In genomic region chr7:130941322-130942210, GRCh38 we compare ENCODE assay signal across 8 cellular contexts.
DNase-seq lines count a peak whose midpoint lies in the region; ATAC-seq and TF ChIP-seq lines count a peak whose summit lies in the region.

No MANE protein-coding gene starts in this region.

- dilution Hi-C loops in mammary epithelial cell (cut with HindIII; ENCODE audit: low sequenced_read_pairs): no loop called here

- WGBS in mammary epithelial cell (ENCODE audit: low coverage, missing lambda C conversion rate): 58% methylated on average over 17 of the region's 20 CpGs

- TF ChIP-seq CTCF in OCI-LY7 (conservative IDR thresholded peaks at IDR 0.05; ENCODE audit: low read length): no peak
- TF ChIP-seq CTCF in mammary epithelial cell (conservative IDR thresholded peaks at IDR 0.05 in 1 of 2, IDR thresholded peaks at IDR 0.05 in 1 of 2; ENCODE audit: extremely low read depth in 1 of 2, insufficient read depth in 1 of 2, low read depth in 1 of 2, low read length in 2 of 2): no peak
- no peak for TF ChIP-seq CTCF in upper lobe of right lung (IDR thresholded peaks at IDR 0.05)

- H3K9ac ChIP-seq in mammary epithelial cell (ENCODE audit: insufficient read depth, low read length): peak overlapping the region; percentile 92

- BruUV-seq in OCI-LY7 (replicated peaks; lab: Mats Ljungman, UMichigan) (no TSS peak), mammary epithelial cell (replicated peaks; lab: Mats Ljungman, UMichigan) (TSS peak; percentile 70)

- in situ Hi-C loops in mammary epithelial cell (cut with MboI; ENCODE audit: low sequenced_read_pairs in 2 of 2): no loop called here

- H3K27me3 ChIP-seq in mammary epithelial cell (ENCODE audit: insufficient read depth, low read length): no peaks in the 10 kb centered on the region
- no peaks in the 10 kb centered on the region for H3K27me3 ChIP-seq in upper lobe of right lung

- intact Hi-C loops in OCI-LY7 (cut with micrococcal nuclease; ENCODE audit: unreplicated experiment): no loop called here
- intact Hi-C loops in mammary epithelial cell (cut with micrococcal nuclease): loop anchor here (1.0 to 5.0 kb wide), 4 partner anchors 28 to 99 kb away; no protein-coding TSS in a partner anchor
- intact Hi-C loops in upper lobe of right lung (cut with DNase I): no loop called here

- H3K27ac ChIP-seq in OCI-LY7 (ENCODE audit: low read depth, low read length, poor library complexity, severe bottlenecking): peak overlapping the region; percentile 47
- peak overlapping the region; percentile 95 for H3K27ac ChIP-seq in mammary epithelial cell (ENCODE audit: insufficient read depth, low read depth, low read length)
- peak overlapping the region; percentile 75 for H3K27ac ChIP-seq in upper lobe of right lung

- H3K4me2 ChIP-seq in OCI-LY7 (ENCODE audit: low read length): peak overlapping the region; percentile 98
- H3K4me2 ChIP-seq in mammary epithelial cell (ENCODE audit: insufficient read depth, low read depth, low read length): peak overlapping the region; percentile 91

- H3K9me3 ChIP-seq in OCI-LY7 (ENCODE audit: low read length) (no peaks in the 10 kb centered on the region), mammary epithelial cell (replicated peaks; ENCODE audit: insufficient read depth, low read length) (no peaks in the 10 kb centered on the region), upper lobe of right lung (no peaks in the 10 kb centered on the region)

- H2AFZ ChIP-seq in OCI-LY7 (ENCODE audit: low read length) (peak overlapping the region; percentile 30; the same call in 1 of the 2 replicates), mammary epithelial cell (ENCODE audit: low read depth, low read length) (no peak overlapping the region)

- DNase-seq in Daoy (ENCODE audit: low read depth) (peak; percentile 82), OCI-LY7 (ENCODE audit: low spot score) (peak; percentile 37), mammary epithelial cell (peak; percentile 79), medulla oblongata (ENCODE audit: extremely low spot score) (peak; percentile 47), upper lobe of right lung (peak; percentile 74), NCI-H128 (lab: John Stamatoyannopoulos, UW; ENCODE audit: unreplicated experiment) (no peak)

- peaks cover 13% of the 10 kb centered on the region; the same call in 1 of the 2 replicates for H3K36me3 ChIP-seq in OCI-LY7 (ENCODE audit: insufficient read depth, low read length)
- peaks cover 16% of the 10 kb centered on the region for H3K36me3 ChIP-seq in mammary epithelial cell (ENCODE audit: insufficient read depth, low read length)
- peaks cover 15% of the 10 kb centered on the region for H3K36me3 ChIP-seq in upper lobe of right lung

- H3K9me2 ChIP-seq in OCI-LY7 (ENCODE audit: insufficient read depth, low read length): no peaks in the 10 kb centered on the region

- H3K4me1 ChIP-seq in OCI-LY7 (ENCODE audit: insufficient read depth, low read length, poor library complexity, severe bottlenecking) (peaks cover 58% of the 10 kb centered on the region), mammary epithelial cell (ENCODE audit: insufficient read depth, low read length) (peaks cover 34% of the 10 kb centered on the region), upper lobe of right lung (peaks cover 51% of the 10 kb centered on the region)

- CTCF ChIA-PET in OCI-LY7 (lab: Charles Lee; ENCODE audit: unreplicated experiment) (no interaction called here), mammary epithelial cell (lab: Charles Lee; ENCODE audit: low non-redundant PET) (no interaction called here)

- POLR2A ChIA-PET in OCI-LY7 (lab: Charles Lee): interaction anchor here (0.6 to 1.0 kb wide), 2 partner anchors 13 to 28 kb away, joined by 3 read pairs; no protein-coding TSS in a partner anchor

- H3K79me2 ChIP-seq in OCI-LY7 (ENCODE audit: insufficient read depth, low read depth, low read length) (peaks cover 25% of the 10 kb centered on the region; the same call in 1 of the 2 replicates), mammary epithelial cell (ENCODE audit: insufficient read depth, low read length) (peaks cover 99% of the 10 kb centered on the region)

- H4K20me1 ChIP-seq in OCI-LY7 (ENCODE audit: insufficient read depth, low read length) (no peaks in the 10 kb centered on the region), mammary epithelial cell (ENCODE audit: insufficient read depth, low read length) (no peaks in the 10 kb centered on the region)

- ATAC-seq in upper lobe of right lung (peak; percentile 80), HG03469 (IDR thresholded peaks at IDR 0.05; ENCODE audit: unreplicated experiment) (no peak), GM21529 (IDR thresholded peaks at IDR 0.05; ENCODE audit: unreplicated experiment) (no peak)

- H3K4me3 ChIP-seq in OCI-LY7 (ENCODE audit: low read depth, low read length, poor library complexity, severe bottlenecking) (peak overlapping the region; percentile 66), mammary epithelial cell (replicated peaks in 1 of 3; ENCODE audit: insufficient read depth in 1 of 3, low read depth in 2 of 3, low read length in 3 of 3) (peak overlapping the region; percentile 41 to 48 (median 45)), upper lobe of right lung (peak overlapping the region; percentile 34)
